1 cellular context compared by ENCODE assay signal in genomic region chr7:45721949-45722598, GRCh38.
TF ChIP-seq lines count a peak whose summit lies in the region.

No MANE protein-coding gene starts in this region.

TF ChIP-seq in liver, 16 proteins besides CTCF, POLR2A, EP300 and RAD21 (continued from another document):
- TF ChIP-seq REST (IDR thresholded peaks at IDR 0.05) (no peak), EGR1 (IDR thresholded peaks at IDR 0.05; ENCODE audit: low read depth in 2 of 2) (no peak), FOXA1 (IDR thresholded peaks at IDR 0.05) (no peak), FOXA2 (IDR thresholded peaks at IDR 0.05) (no peak), JUND (IDR thresholded peaks at IDR 0.05) (no peak), NR2F2 (IDR thresholded peaks at IDR 0.05) (no peak), RXRA (IDR thresholded peaks at IDR 0.05) (no peak), GABPA (IDR thresholded peaks at IDR 0.05 in 1 of 2, conservative IDR thresholded peaks at IDR 0.05 in 1 of 2) (no peak), HNF4A (conservative IDR thresholded peaks at IDR 0.05) (no peak), SP1 (IDR thresholded peaks at IDR 0.05) (no peak)
- TF ChIP-seq, protein P1, sequence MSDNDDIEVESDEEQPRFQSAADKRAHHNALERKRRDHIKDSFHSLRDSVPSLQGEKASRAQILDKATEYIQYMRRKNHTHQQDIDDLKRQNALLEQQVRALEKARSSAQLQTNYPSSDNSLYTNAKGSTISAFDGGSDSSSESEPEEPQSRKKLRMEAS (IDR thresholded peaks at IDR 0.05) = no peak
TF ChIP-seq in liver: peak in this region for 0.
